8 cellular contexts compared by ENCODE assay signal in genomic region chr6:16669227-16669626, GRCh38.
DNase-seq lines count a peak whose midpoint lies in the region; ATAC-seq and TF ChIP-seq lines count a peak whose summit lies in the region.

No MANE protein-coding gene starts in this region.

- no peaks in the 10 kb centered on the region for H3K79me1 ChIP-seq in mesendoderm (ENCODE audit: low read length)

- intact Hi-C loops in CD4-positive, alpha-beta memory T cell (cut with micrococcal nuclease): loop anchor here (1.0 to 2.0 kb wide), 4 partner anchors 10 to 32 kb away; no protein-coding TSS in a partner anchor
- intact Hi-C loops in gastrocnemius medialis (cut with DNase I; ENCODE audit: low total_unique reads): no loop called here

- H3K36me3 ChIP-seq in CD4-positive, alpha-beta memory T cell (ENCODE audit: insufficient read depth, low read length): no peaks in the 10 kb centered on the region
- H3K36me3 ChIP-seq in neutrophil (no peaks in the 10 kb centered on the region), mesendoderm (ENCODE audit: control insufficient read depth, insufficient read depth, low read length) (no peaks in the 10 kb centered on the region), gastrocnemius medialis (no peaks in the 10 kb centered on the region)

- H3K4me2 ChIP-seq in mesendoderm (ENCODE audit: low read length): no peak overlapping the region

- H3K27me3 Mint-ChIP-seq in CD4-positive, alpha-beta memory T cell: no peaks in the 10 kb centered on the region
- no peaks in the 10 kb centered on the region for H3K27me3 Mint-ChIP-seq in activated T-helper 17 cell treated with anti-CD3 and anti-CD28 coated beads, Interleukin-2, amount 50 U/mL, for 72 hours

- no peak overlapping the region for H2BK15ac ChIP-seq in mesendoderm (replicated peaks; ENCODE audit: low read depth)

- no peak overlapping the region for H2BK5ac ChIP-seq in mesendoderm (ENCODE audit: low read length)

- no peak overlapping the region for H2BK120ac ChIP-seq in mesendoderm (ENCODE audit: low read depth, low read length)

- no peak overlapping the region for H3K18ac ChIP-seq in mesendoderm (ENCODE audit: low read length)

- H3K36me3 Mint-ChIP-seq in CD4-positive, alpha-beta memory T cell: peaks cover 18 to 24% of the 10 kb centered on the region in 2 donors
- H3K36me3 Mint-ChIP-seq in activated T-helper 17 cell treated with anti-CD3 and anti-CD28 coated beads, Interleukin-2, amount 50 U/mL, for 72 hours (ENCODE audit: low read depth): peaks cover 32% of the 10 kb centered on the region

- H3K79me2 ChIP-seq in mesendoderm (ENCODE audit: control insufficient read depth, insufficient read depth, low read length): no peaks in the 10 kb centered on the region

- no peak overlapping the region for H3K4ac ChIP-seq in mesendoderm (ENCODE audit: low read depth, low read length)

- H3K9me3 ChIP-seq in CD4-positive, alpha-beta memory T cell (ENCODE audit: control insufficient read depth in 1 of 2, low read length in 2 of 2): no peaks in the 10 kb centered on the region
- no peaks in the 10 kb centered on the region for H3K9me3 ChIP-seq in neutrophil
- H3K9me3 ChIP-seq in gastrocnemius medialis: no peaks in the 10 kb centered on the region

- H3K9me3 Mint-ChIP-seq in CD4-positive, alpha-beta memory T cell: peaks cover 0 to 2% (median 0%) of the 10 kb centered on the region in 8 donors
- peaks cover 3% of the 10 kb centered on the region for H3K9me3 Mint-ChIP-seq in activated T-helper 17 cell treated with anti-CD3 and anti-CD28 coated beads, Interleukin-2, amount 50 U/mL, for 72 hours

- CTCF ChIA-PET in CD4-positive, alpha-beta memory T cell (lab: Charles Lee; ENCODE audit: partially characterized antibody): interaction anchor here (0.9 to 3.2 kb wide), 3 partner anchors 10 to 29 kb away, joined by 3 to 12 read pairs (median 3); no protein-coding TSS in a partner anchor

- no peak overlapping the region for H4K5ac ChIP-seq in mesendoderm (ENCODE audit: low read length)

- POLR2A ChIA-PET in CD4-positive, alpha-beta memory T cell (lab: Charles Lee; ENCODE audit: partially characterized antibody): interaction anchor here (0.9 to 7.9 kb wide), 9 partner anchors 11 to 92 kb away, joined by 3 to 65 read pairs (median 5); partner anchors contain the start of gene ATXN1

- no peak for TF ChIP-seq CTCF in neutrophil (IDR thresholded peaks at IDR 0.05)
- no peak for TF ChIP-seq CTCF in gastrocnemius medialis (IDR thresholded peaks at IDR 0.05 in 4 of 5, conservative IDR thresholded peaks at IDR 0.05 in 1 of 5)

- peak; percentile 74 for ATAC-seq in activated T-helper 17 cell treated with anti-CD3 and anti-CD28 coated beads, Interleukin-2, amount 50 U/mL, for 72 hours (replicated peaks)
- no peak for ATAC-seq in gastrocnemius medialis

- H3K23ac ChIP-seq in mesendoderm (ENCODE audit: low read length): no peak overlapping the region

- peak overlapping the region; percentile 55 to 92 (median 74) for H3K27ac Mint-ChIP-seq in CD4-positive, alpha-beta memory T cell
- peak overlapping the region; percentile 94 for H3K27ac Mint-ChIP-seq in activated T-helper 17 cell treated with anti-CD3 and anti-CD28 coated beads, Interleukin-2, amount 50 U/mL, for 72 hours

- TF ChIP-seq POLR2A in gastrocnemius medialis (IDR thresholded peaks at IDR 0.05): no peak

- no peaks in the 10 kb centered on the region for H3K27me3 ChIP-seq in CD4-positive, alpha-beta memory T cell (ENCODE audit: insufficient read depth, low read length)
- H3K27me3 ChIP-seq in neutrophil: no peaks in the 10 kb centered on the region
- no peaks in the 10 kb centered on the region for H3K27me3 ChIP-seq in mesendoderm (ENCODE audit: insufficient read depth, low read length, poor library complexity)
- no peaks in the 10 kb centered on the region for H3K27me3 ChIP-seq in gastrocnemius medialis

- H3K4me1 ChIP-seq in CD4-positive, alpha-beta memory T cell (ENCODE audit: insufficient read depth, low read length): peaks cover 53% of the 10 kb centered on the region
- peaks cover 62 to 73% of the 10 kb centered on the region in 2 experiments for H3K4me1 ChIP-seq in neutrophil (ENCODE audit: control insufficient read depth in 1 of 2, insufficient read depth in 1 of 2, low read depth in 1 of 2, low read length in 1 of 2)
- peaks cover 2% of the 10 kb centered on the region for H3K4me1 ChIP-seq in mesendoderm (ENCODE audit: control insufficient read depth, low read depth, low read length)
- peaks cover 32 to 37% of the 10 kb centered on the region in 2 donors for H3K4me1 ChIP-seq in gastrocnemius medialis

- peak overlapping the region in 7 of 8 donors; percentile 17 to 80 (median 56) for H3K4me3 Mint-ChIP-seq in CD4-positive, alpha-beta memory T cell
- peak overlapping the region; percentile 77 for H3K4me3 Mint-ChIP-seq in activated T-helper 17 cell treated with anti-CD3 and anti-CD28 coated beads, Interleukin-2, amount 50 U/mL, for 72 hours

- no peak overlapping the region for H3K56ac ChIP-seq in mesendoderm (ENCODE audit: low read length)

- H2AK5ac ChIP-seq in mesendoderm (ENCODE audit: low read length): no peak overlapping the region

- H3K27ac ChIP-seq in CD4-positive, alpha-beta memory T cell (ENCODE audit: low read depth, low read length): peak overlapping the region; percentile 40
- H3K27ac ChIP-seq in neutrophil: peak overlapping the region; percentile 76
- no peak overlapping the region for H3K27ac ChIP-seq in mesendoderm (ENCODE audit: low read depth, low read length)
- H3K27ac ChIP-seq in gastrocnemius medialis: no peak overlapping the region

- in situ Hi-C loops in gastrocnemius medialis (cut with MboI; ENCODE audit: low sequenced_read_pairs in 4 of 4): no loop called here

- H4K8ac ChIP-seq in mesendoderm (ENCODE audit: low read depth, low read length): no peak overlapping the region

- H3K4me3 ChIP-seq in CD4-positive, alpha-beta memory T cell (ENCODE audit: low read length in 2 of 2): no peak overlapping the region
- H3K4me3 ChIP-seq in neutrophil (ENCODE audit: low read depth in 1 of 2, low read length in 1 of 2) (peak overlapping the region in 1 of 2 experiments; percentile 3), mesendoderm (ENCODE audit: low read length) (no peak overlapping the region), gastrocnemius medialis (no peak overlapping the region)

- no peak overlapping the region for H3K9ac ChIP-seq in mesendoderm (ENCODE audit: low read length)

- no CpG with 5 or more reads among the region's 3 CpGs for WGBS in mesendoderm (ENCODE audit: extremely low coverage, insufficient coverage, low lambda C conversion rate)

- peaks cover 47 to 62% (median 53%) of the 10 kb centered on the region in 4 donors for H3K4me1 Mint-ChIP-seq in CD4-positive, alpha-beta memory T cell
- H3K4me1 Mint-ChIP-seq in activated T-helper 17 cell treated with anti-CD3 and anti-CD28 coated beads, Interleukin-2, amount 50 U/mL, for 72 hours: peaks cover 47% of the 10 kb centered on the region

- peak; percentile 56 to 90 (median 59) for DNase-seq in CD4-positive, alpha-beta memory T cell
- DNase-seq in NCI-H774 (lab: John Stamatoyannopoulos, UW): peak; percentile 2
- DNase-seq in ecto neural progenitor cell (ENCODE audit: low spot score): no peak
- no peak for DNase-seq in mesendoderm
- DNase-seq in NCI-H510A treated with DMSO at 0.1 percent for 48 hours (lab: John Stamatoyannopoulos, UW): no peak
- no peak for DNase-seq in gastrocnemius medialis

Comparison
In these comparisons a context has a peak if more than half of its experiments do, and no peak if none do; other contexts are left out.
1. DNase-seq: peak in CD4-positive, alpha-beta memory T cell (5 of 5) and NCI-H774 (single experiment); none in ecto neural progenitor cell (single experiment), mesendoderm (single experiment), NCI-H510A treated with DMSO at 0.1 percent for 48 hours (single experiment) and gastrocnemius medialis (0 of 2).
2. H3K27ac ChIP-seq: peak in CD4-positive, alpha-beta memory T cell (single experiment) and neutrophil (single experiment); none in mesendoderm (single experiment) and gastrocnemius medialis (0 of 4).